8 cellular contexts compared by ENCODE assay signal in the genomic region with DNA sequence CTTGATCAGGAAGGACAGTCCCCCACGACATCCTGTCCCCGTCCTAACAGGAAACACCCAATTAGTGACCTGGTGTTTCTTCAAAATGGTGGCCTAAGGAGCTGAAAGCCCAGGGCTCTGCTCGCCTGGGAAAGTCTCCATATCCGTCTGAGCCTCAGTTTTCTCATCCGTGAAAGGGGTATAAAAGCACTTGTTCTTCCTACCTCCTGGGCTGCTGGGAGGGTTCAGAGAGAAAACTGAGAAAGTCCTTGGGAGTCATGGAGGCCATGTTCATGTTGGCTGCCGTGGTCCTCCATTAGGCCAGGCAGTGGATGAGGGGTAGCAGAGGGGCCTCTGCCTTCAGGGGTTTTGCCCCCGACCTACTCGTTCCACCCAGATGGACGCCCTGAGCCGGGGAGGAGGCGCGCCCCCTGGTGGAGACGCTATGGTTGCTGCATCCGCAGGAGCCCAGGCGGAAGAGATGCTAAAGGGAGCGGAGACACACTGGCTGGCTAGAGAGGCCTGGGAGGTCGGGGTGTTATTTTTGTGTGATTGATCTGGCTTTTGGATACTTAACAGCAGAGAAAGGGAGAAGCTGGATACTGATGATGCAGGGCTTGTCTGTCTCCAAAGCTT.
DNase-seq lines count a peak whose midpoint lies in the region; ATAC-seq and TF ChIP-seq lines count a peak whose summit lies in the region.

No MANE protein-coding gene starts in this region.

- DNase-seq in BJ (ENCODE audit: low read depth), result no peak
- DNase-seq in MM.1S, result no peak
- DNase-seq in activated T-helper 1 cell treated with anti-CD3 and anti-CD28 coated beads, Interleukin-12 subunit alpha, Interleukin-12 subunit beta, Interleukin-2, Interleukin-4 antibody, amounts not matched to agents 30 ng/mL and 10 ng/mL and 1 ng/mL, durations not matched to agents 14 hours and 24 hours and 36 hours (ENCODE audit: low spot score), result peak; percentile 24
- no peak for DNase-seq in left cardiac atrium
- DNase-seq in stimulated activated CD4-positive, alpha-beta T cell treated with anti-CD3 and anti-CD28 coated beads, Interleukin-2, amount 100 ng/mL, for 24 hours, result peak; percentile 68 to 72
- DNase-seq in SIG-M5 treated with dmso at 0.1 percent for 504 hours (lab: John Stamatoyannopoulos, UW; ENCODE audit: unreplicated experiment), result no peak
- no peak for DNase-seq in NCI-H2196 treated with DMSO at 0.1 percent for 48 hours (lab: John Stamatoyannopoulos, UW; ENCODE audit: unreplicated experiment)
- no peak for DNase-seq in OCI-M2 (lab: John Stamatoyannopoulos, UW; ENCODE audit: unreplicated experiment)

- intact Hi-C loops in activated T-helper 1 cell treated with anti-CD3 and anti-CD28 coated beads, Interleukin-12 subunit alpha, Interleukin-12 subunit beta, Interleukin-2, Interleukin-4 antibody, amounts not matched to agents 30 ng/mL and 10 ng/mL and 1 ng/mL, durations not matched to agents 14 hours and 24 hours and 36 hours (cut with micrococcal nuclease), result loop anchor here (1.0 kb wide), 1 partner anchor 148 kb away; no protein-coding TSS in a partner anchor
- intact Hi-C loops in left cardiac atrium (cut with DNase I), result loop anchor here in 1 of 2 donors (5.0 kb wide), 1 partner anchor 146 kb away; no protein-coding TSS in a partner anchor

- H3K4me1 ChIP-seq in MM.1S (ENCODE audit: low read length), result no peaks in the 10 kb centered on the region

- H3K27me3 Mint-ChIP-seq in activated T-helper 1 cell treated with anti-CD3 and anti-CD28 coated beads, Interleukin-12 subunit alpha, Interleukin-12 subunit beta, Interleukin-2, Interleukin-4 antibody, amounts not matched to agents 30 ng/mL and 10 ng/mL and 1 ng/mL, durations not matched to agents 14 hours and 24 hours and 36 hours (ENCODE audit: insufficient read depth), result no peaks in the 10 kb centered on the region

- no peak overlapping the region for H3K4me3 ChIP-seq in BJ (ENCODE audit: low read depth, low read length)
- no peak overlapping the region for H3K4me3 ChIP-seq in MM.1S (ENCODE audit: low read length)

- POLR2A ChIA-PET in BJ (lab: Charles Lee), result no interaction called here

- peak; percentile 48 to 51 for ATAC-seq in left cardiac atrium

- H3K9me2 ChIP-seq in MM.1S (replicated peaks; ENCODE audit: insufficient read depth, low read length), result no peaks in the 10 kb centered on the region

- no peaks in the 10 kb centered on the region for H3K9me3 ChIP-seq in MM.1S (replicated peaks; ENCODE audit: insufficient read depth, low read length)

- no peak overlapping the region for H3K9ac ChIP-seq in MM.1S (ENCODE audit: low read length)

- H4K20me1 ChIP-seq in MM.1S (ENCODE audit: insufficient read depth, low read length), result no peaks in the 10 kb centered on the region

- H2AFZ ChIP-seq in MM.1S (ENCODE audit: low read length), result no peak overlapping the region

- H3K27ac ChIP-seq in MM.1S (ENCODE audit: low read length), result no peak overlapping the region

- no peak overlapping the region for H3K4me2 ChIP-seq in MM.1S (ENCODE audit: low read depth, low read length)

- no peak overlapping the region for H3K4me3 Mint-ChIP-seq in activated T-helper 1 cell treated with anti-CD3 and anti-CD28 coated beads, Interleukin-12 subunit alpha, Interleukin-12 subunit beta, Interleukin-2, Interleukin-4 antibody, amounts not matched to agents 30 ng/mL and 10 ng/mL and 1 ng/mL, durations not matched to agents 14 hours and 24 hours and 36 hours

- H3K79me2 ChIP-seq in MM.1S (ENCODE audit: low read length), result no peaks in the 10 kb centered on the region

- H3K36me3 ChIP-seq in BJ (ENCODE audit: control insufficient read depth, insufficient read depth, low read length) (no peaks in the 10 kb centered on the region; the same call in 1 of the 2 replicates), MM.1S (replicated peaks; ENCODE audit: insufficient read depth, low read length) (no peaks in the 10 kb centered on the region)

- no peaks in the 10 kb centered on the region for H3K4me1 Mint-ChIP-seq in activated T-helper 1 cell treated with anti-CD3 and anti-CD28 coated beads, Interleukin-12 subunit alpha, Interleukin-12 subunit beta, Interleukin-2, Interleukin-4 antibody, amounts not matched to agents 30 ng/mL and 10 ng/mL and 1 ng/mL, durations not matched to agents 14 hours and 24 hours and 36 hours (ENCODE audit: low read depth)

- CTCF ChIA-PET in BJ (lab: Yijun Ruan, JAX), result interaction anchor here (0.7 to 3.0 kb wide), 9 partner anchors 8 to 150 kb away, joined by 3 to 13 read pairs (median 4); no protein-coding TSS in a partner anchor

- no peaks in the 10 kb centered on the region for H3K27me3 ChIP-seq in BJ (ENCODE audit: control insufficient read depth, insufficient read depth, low read length)
- H3K27me3 ChIP-seq in MM.1S (replicated peaks; ENCODE audit: insufficient read depth, low read length), result no peaks in the 10 kb centered on the region

- H3K27ac Mint-ChIP-seq in activated T-helper 1 cell treated with anti-CD3 and anti-CD28 coated beads, Interleukin-12 subunit alpha, Interleukin-12 subunit beta, Interleukin-2, Interleukin-4 antibody, amounts not matched to agents 30 ng/mL and 10 ng/mL and 1 ng/mL, durations not matched to agents 14 hours and 24 hours and 36 hours, result peak overlapping the region; percentile 2

- H3K9me3 Mint-ChIP-seq in activated T-helper 1 cell treated with anti-CD3 and anti-CD28 coated beads, Interleukin-12 subunit alpha, Interleukin-12 subunit beta, Interleukin-2, Interleukin-4 antibody, amounts not matched to agents 30 ng/mL and 10 ng/mL and 1 ng/mL, durations not matched to agents 14 hours and 24 hours and 36 hours, result no peaks in the 10 kb centered on the region

- H3F3A ChIP-seq in MM.1S (ENCODE audit: insufficient read depth, low read length), result no peaks in the 10 kb centered on the region

- no peaks in the 10 kb centered on the region for H3K36me3 Mint-ChIP-seq in activated T-helper 1 cell treated with anti-CD3 and anti-CD28 coated beads, Interleukin-12 subunit alpha, Interleukin-12 subunit beta, Interleukin-2, Interleukin-4 antibody, amounts not matched to agents 30 ng/mL and 10 ng/mL and 1 ng/mL, durations not matched to agents 14 hours and 24 hours and 36 hours (ENCODE audit: low read depth)

- TF ChIP-seq CTCF in BJ (IDR thresholded peaks at IDR 0.05; ENCODE audit: insufficient read depth, low read depth, low read length) (peak; percentile 74), MM.1S (IDR thresholded peaks at IDR 0.05; ENCODE audit: low read length) (peak; percentile 56)

Comparison
In these comparisons a context has a peak if more than half of its experiments do, and no peak if none do; other contexts are left out.
1. DNase-seq: peak in activated T-helper 1 cell treated with anti-CD3 and anti-CD28 coated beads, Interleukin-12 subunit alpha, Interleukin-12 subunit beta, Interleukin-2, Interleukin-4 antibody, amounts not matched to agents 30 ng/mL and 10 ng/mL and 1 ng/mL, durations not matched to agents 14 hours and 24 hours and 36 hours (single experiment) and stimulated activated CD4-positive, alpha-beta T cell treated with anti-CD3 and anti-CD28 coated beads, Interleukin-2, amount 100 ng/mL, for 24 hours (2 of 2); none in BJ (single experiment), MM.1S (single experiment), left cardiac atrium (single experiment), SIG-M5 treated with dmso at 0.1 percent for 504 hours (single experiment), NCI-H2196 treated with DMSO at 0.1 percent for 48 hours (single experiment) and OCI-M2 (single experiment).